19 cellular contexts compared by ENCODE assay signal in genomic region chr3:125622381-125622788, GRCh38. TPM values are rescaled to one million over a fixed set of nuclear protein-coding genes. Genes with fewer than 3 reads are reported as not detected.
DNase-seq lines count a peak whose midpoint lies in the region; ATAC-seq and TF ChIP-seq lines count a peak whose summit lies in the region.
"Had no signal": no experiment of that assay in that cellular context is flagged by ENCODE, and none has a peak within 500 bp of the region (broad histone marks: within the 10 kb centered on the region; RNA-seq: fewer than 3 reads in every experiment).

No MANE protein-coding gene starts in this region.

- peaks cover 5% of the 10 kb centered on the region for H3K4me1 ChIP-seq in prostate gland (replicated peaks)
- no peaks in the 10 kb centered on the region for H3K4me1 ChIP-seq in upper lobe of right lung
- H3K4me1 ChIP-seq: BE2C had no signal

- no peak for TF ChIP-seq POLR2A in prostate gland (IDR thresholded peaks at IDR 0.05)

- H3K9me3 ChIP-seq in prostate gland, result no peaks in the 10 kb centered on the region
- H3K9me3 ChIP-seq in upper lobe of right lung, result no peaks in the 10 kb centered on the region
- H3K9me3 ChIP-seq: BE2C had no signal

- H3K27me3 ChIP-seq in prostate gland (replicated peaks; ENCODE audit: insufficient read depth) (no peaks in the 10 kb centered on the region), upper lobe of right lung (no peaks in the 10 kb centered on the region)

- H3K4me3 ChIP-seq in prostate gland (no peak overlapping the region), upper lobe of right lung (no peak overlapping the region)
- H3K4me3 ChIP-seq: GM12878 had no signal

- ATAC-seq in upper lobe of right lung, result peak; percentile 94
- no peak for ATAC-seq in GM18868 (IDR thresholded peaks at IDR 0.05; ENCODE audit: unreplicated experiment)
- ATAC-seq in HG03159 (IDR thresholded peaks at IDR 0.05; ENCODE audit: unreplicated experiment), result no peak
- ATAC-seq: activated T-helper 17 cell treated with anti-CD3 and anti-CD28 coated beads, Interleukin-2, amount 50 U/mL, for 72 hours; GM12878; PC-3 had no signal

- intact Hi-C loops in prostate gland (cut with DNase I) (loop anchor here (2.0 kb wide), 1 partner anchor 28 kb away; the partner anchor contains the start of gene OSBPL11), upper lobe of right lung (cut with DNase I) (no loop called here)

- 21% methylated on average over 6 of the region's 6 CpGs for WGBS in prostate gland

- TF ChIP-seq CTCF in prostate gland (IDR thresholded peaks at IDR 0.05), result no peak
- no peak for TF ChIP-seq CTCF in upper lobe of right lung (IDR thresholded peaks at IDR 0.05)

- DNase-seq in NCI-H510A treated with DMSO at 0.1 percent for 48 hours (lab: John Stamatoyannopoulos, UW) (peak; percentile 14), NCI-H510A (lab: John Stamatoyannopoulos, UW) (no peak), inferior parietal cortex (ENCODE audit: extremely low spot score) (peak; percentile 22), prostate gland (ENCODE audit: low spot score) (peak; percentile 17), upper lobe of right lung (peak; percentile 82), SHP77 (lab: John Stamatoyannopoulos, UW) (no peak)
- DNase-seq: activated CD4-positive, CD25-positive, alpha-beta regulatory T cell; BE2C; cerebellar nuclear complex; effector memory CD4-positive, alpha-beta T cell; GDM1; NCI-H1436; NCI-H2171 treated with DMSO at 0.1 percent for 48 hours; PC-3 had no signal

- no peaks in the 10 kb centered on the region for H3K36me3 ChIP-seq in prostate gland
- no peaks in the 10 kb centered on the region for H3K36me3 ChIP-seq in upper lobe of right lung
- H3K36me3 ChIP-seq: BE2C had no signal

- peak overlapping the region in 1 of 2 donors; percentile 10 for H3K27ac ChIP-seq in prostate gland
- peak overlapping the region; percentile 63 for H3K27ac ChIP-seq in upper lobe of right lung
- H3K27ac ChIP-seq: 22Rv1 had no signal

RNA-seq across cellular contexts. Expression of gene OSBPL11, which starts 27.1 kb away (rescaled TPM):
- total RNA-seq in prostate gland (10 to 100 TPM in 1 of 2 donors, 1 to 10 TPM in 1; 6.9 to 27.5 TPM), upper lobe of right lung (22.3 TPM)

Comparison
In these comparisons a context has a peak if more than half of its experiments do, and no peak if none do; other contexts are left out.
1. DNase-seq: peak in NCI-H510A treated with DMSO at 0.1 percent for 48 hours (single experiment), inferior parietal cortex (single experiment), prostate gland (single experiment) and upper lobe of right lung (single experiment); none in NCI-H510A (single experiment) and SHP77 (0 of 2).